8 cellular contexts compared by ENCODE assay signal in genomic region chr12:51819851-51820720, GRCh38. TPM values are rescaled to one million over a fixed set of nuclear protein-coding genes. Genes with fewer than 3 reads are reported as not detected.
DNase-seq lines count a peak whose midpoint lies in the region; ATAC-seq and TF ChIP-seq lines count a peak whose summit lies in the region.

No MANE protein-coding gene starts in this region.

- H3K4me1 Mint-ChIP-seq in activated naive CD4-positive, alpha-beta T cell treated with anti-CD3 and anti-CD28 coated beads, Interleukin-2, amount 50 U/mL, for 24 hours = peaks cover 25% of the 10 kb centered on the region

- H3K27me3 Mint-ChIP-seq in activated naive CD4-positive, alpha-beta T cell treated with anti-CD3 and anti-CD28 coated beads, Interleukin-2, amount 50 U/mL, for 24 hours = no peaks in the 10 kb centered on the region

- TF ChIP-seq CTCF in Panc1 (IDR thresholded peaks at IDR 0.05) (no peak), esophagus muscularis mucosa (IDR thresholded peaks at IDR 0.05) (no peak)

- no peaks in the 10 kb centered on the region for H3K27me3 ChIP-seq in Panc1 (ENCODE audit: control insufficient read depth, insufficient read depth, low read length)
- peaks cover 0 to 81% (median 10%) of the 10 kb centered on the region in 4 donors for H3K27me3 ChIP-seq in esophagus muscularis mucosa

- no TSS peak for BruUV-seq in Panc1 (replicated peaks; lab: Mats Ljungman, UMichigan)

- H3K4me1 ChIP-seq in Panc1 (ENCODE audit: control insufficient read depth, insufficient read depth, low read length) = no peaks in the 10 kb centered on the region; the same call in 1 of the 2 replicates
- peaks cover 11 to 29% (median 22%) of the 10 kb centered on the region in 4 donors for H3K4me1 ChIP-seq in esophagus muscularis mucosa

- peak overlapping the region; percentile 51 for H3K27ac Mint-ChIP-seq in activated naive CD4-positive, alpha-beta T cell treated with anti-CD3 and anti-CD28 coated beads, Interleukin-2, amount 50 U/mL, for 24 hours

- no peaks in the 10 kb centered on the region for H3K36me3 Mint-ChIP-seq in activated naive CD4-positive, alpha-beta T cell treated with anti-CD3 and anti-CD28 coated beads, Interleukin-2, amount 50 U/mL, for 24 hours

- CTCF ChIA-PET in Panc1 (lab: Charles Lee) = interaction anchor here (0.5 to 1.9 kb wide), 7 partner anchors 10 to 560 kb away, joined by 3 to 9 read pairs (median 4); no protein-coding TSS in a partner anchor

- H3K36me3 ChIP-seq in Panc1 (ENCODE audit: control insufficient read depth, insufficient read depth, low read length) (no peaks in the 10 kb centered on the region), esophagus muscularis mucosa (no peaks in the 10 kb centered on the region)

- no peaks in the 10 kb centered on the region for H3K9me3 ChIP-seq in Panc1 (ENCODE audit: control insufficient read depth, insufficient read depth, low read depth, low read length)
- no peaks in the 10 kb centered on the region for H3K9me3 ChIP-seq in esophagus muscularis mucosa

- peak overlapping the region; percentile 46 to 53 for H3K4me3 ChIP-seq in Panc1 (ENCODE audit: low read depth in 2 of 2, low read length in 2 of 2)
- H3K4me3 ChIP-seq in esophagus muscularis mucosa = peak overlapping the region; percentile 48 to 62 (median 52)

- peak; percentile 80 for ATAC-seq in Panc1
- ATAC-seq in GM18907 (IDR thresholded peaks at IDR 0.05; ENCODE audit: unreplicated experiment) = no peak
- no peak for ATAC-seq in HG03354 (IDR thresholded peaks at IDR 0.05; ENCODE audit: poor library complexity, severe bottlenecking, unreplicated experiment)

- TF ChIP-seq POLR2A in esophagus muscularis mucosa (IDR thresholded peaks at IDR 0.05; ENCODE audit: low read depth) = no peak

- intact Hi-C loops in Panc1 (cut with micrococcal nuclease; ENCODE audit: unreplicated experiment) (loop anchor here (10.0 kb wide), 1 partner anchor 285 kb away; no protein-coding TSS in a partner anchor), esophagus muscularis mucosa (cut with DNase I) (loop anchor here (10.0 kb wide), 1 partner anchor 395 kb away; the partner anchor contains the start of gene SLC4A8), posterior vena cava (cut with DNase I) (no loop called here)

- no peak for TF ChIP-seq EP300 in esophagus muscularis mucosa (IDR thresholded peaks at IDR 0.05)

- in situ Hi-C loops in Panc1 (cut with HindIII; ENCODE audit: low pct_unique_long_range_greater_than_20kb, low sequenced_read_pairs) = no loop called here

- DNase-seq in activated naive CD4-positive, alpha-beta T cell treated with Interleukin-2 at 50 U/mL for 16 hours = no peak
- no peak for DNase-seq in Panc1 (ENCODE audit: low read depth, low spot score)
- DNase-seq in esophagus muscularis mucosa (ENCODE audit: extremely low spot score) = no peak
- DNase-seq in occipital lobe (lab: John Stamatoyannopoulos, UW) = peak; percentile 62
- no peak for DNase-seq in posterior vena cava (ENCODE audit: low spot score)

- peak overlapping the region; percentile 57 for H3K4me3 Mint-ChIP-seq in activated naive CD4-positive, alpha-beta T cell treated with anti-CD3 and anti-CD28 coated beads, Interleukin-2, amount 50 U/mL, for 24 hours

- peak overlapping the region; percentile 20; the same call in 1 of the 2 replicates for H3K27ac ChIP-seq in Panc1 (ENCODE audit: low read length)
- H3K27ac ChIP-seq in esophagus muscularis mucosa (replicated peaks in 1 of 4) = peak overlapping the region in 2 of 4 donors; percentile 27 to 33

- 33% methylated on average over 16 of the region's 49 CpGs for WGBS in esophagus muscularis mucosa

- POLR2A ChIA-PET in Panc1 (lab: Charles Lee) = no interaction called here

- no peaks in the 10 kb centered on the region for H3K9me3 Mint-ChIP-seq in activated naive CD4-positive, alpha-beta T cell treated with anti-CD3 and anti-CD28 coated beads, Interleukin-2, amount 50 U/mL, for 24 hours

RNA-seq across cellular contexts. Expression of gene FIGNL2, which starts 28.4 kb away (rescaled TPM):
- total RNA-seq in Panc1 (2021; ENCODE audit: unreplicated experiment) (0.23 TPM), esophagus muscularis mucosa (under 1 TPM; 0.23 to 0.42 (median 0.36) TPM), occipital lobe (0.47 TPM), posterior vena cava (1 to 10 TPM in 1 of 2 donors, under 1 TPM in 1; 0.60 to 1.0 TPM)
- polyA plus RNA-seq in Panc1 (2012; ENCODE audit: insufficient read length) = 0.11 TPM

Comparison
In these comparisons a context has a peak if more than half of its experiments do, and no peak if none do; other contexts are left out.
1. intact Hi-C loops: an anchor here in Panc1 (10.0 kb wide) and esophagus muscularis mucosa (10.0 kb wide); none called in posterior vena cava.